ENCODE assay signal across 24 cellular contexts in genomic region chr11:70049045-70049444, GRCh38. TPM values are rescaled to one million over a fixed set of nuclear protein-coding genes. Genes with fewer than 3 reads are reported as not detected.
A peak's percentile ranks its signal among the peaks of the same experiment; 100 is the strongest.
DNase-seq lines count a peak whose midpoint lies in the region; ATAC-seq, FAIRE-seq and TF ChIP-seq lines count a peak whose summit lies in the region.
"Had no signal": no experiment of that assay in that cellular context is flagged by ENCODE, and none has a peak within 500 bp of the region (broad histone marks: within the 10 kb centered on the region; RNA-seq: fewer than 3 reads in every experiment).

No MANE protein-coding gene starts in this region.

- ATAC-seq in PC-3 = no peak
- no peak for ATAC-seq in GM21576 (IDR thresholded peaks at IDR 0.05; ENCODE audit: unreplicated experiment)

- intact Hi-C loops in PC-3 (cut with micrococcal nuclease) = no loop called here
- intact Hi-C loops in left ventricle myocardium inferior (cut with micrococcal nuclease) = no loop called here

- 85% methylated on average over 5 of the region's 5 CpGs; no CpG with 5 or more reads in 1 of the 2 experiments for WGBS in H1 (ENCODE audit: extremely low coverage in 1 of 2, insufficient coverage in 1 of 2, insufficient read length in 1 of 2, insufficient replicate concordance in 2 of 2, low coverage in 1 of 2, low lambda C conversion rate in 2 of 2, missing lambda C conversion rate in 1 of 2), 2 experiments

- H3K4me3 ChIP-seq in PC-3 (ENCODE audit: low read length) = peak overlapping the region; percentile 43
- no peak overlapping the region for H3K4me3 ChIP-seq in H1 (ENCODE audit: extremely low read depth in 1 of 4, insufficient read depth in 2 of 4, low read depth in 3 of 4, low read length in 4 of 4)
- H3K4me3 ChIP-seq in parathyroid adenoma (ENCODE audit: low read depth, low read length) = no peak overlapping the region
- H3K4me3 ChIP-seq in left ventricle myocardium inferior = no peak overlapping the region
- H3K4me3 ChIP-seq: BLaER1 treated with 17β-estradiol and CSF1 and Interleukin-3, amounts not matched to agents 10 nM and 100 nM had no signal

- no peak overlapping the region for H3K18ac ChIP-seq in H1 (ENCODE audit: extremely low read depth, low read length)

- no peak overlapping the region for H2AK5ac ChIP-seq in H1 (ENCODE audit: low read depth, low read length)

- no peak overlapping the region for H3K23ac ChIP-seq in H1 (ENCODE audit: insufficient read length)

- H3F3A ChIP-seq in PC-3 (ENCODE audit: low read length, unreplicated experiment) = peaks cover 10% of the 10 kb centered on the region

- H3K14ac ChIP-seq in H1 (ENCODE audit: insufficient read length) = no peak overlapping the region

- no peak overlapping the region for H4K91ac ChIP-seq in H1 (replicated peaks; ENCODE audit: insufficient read length, low read length)

- H2AFZ ChIP-seq in PC-3 (ENCODE audit: low read length) (peak overlapping the region; percentile 44; the same call in 1 of the 2 replicates), H1 (ENCODE audit: low read length) (no peak overlapping the region; the same call in 1 of the 2 replicates), parathyroid adenoma (peak overlapping the region; percentile 33)

- no peak overlapping the region for H3K4me3 Mint-ChIP-seq in osteocyte (ENCODE audit: unreplicated experiment)
- H3K4me3 Mint-ChIP-seq: CD4-positive, alpha-beta memory T cell had no signal

- peaks cover 74% of the 10 kb centered on the region for H3K27me3 Mint-ChIP-seq in osteocyte (ENCODE audit: unreplicated experiment)

- no peak for FAIRE-seq in H1 (lab: Jason Lieb, UNC)
- FAIRE-seq: G401.6, GM19239, HTR-8/SVneo had no signal

- H3K9ac ChIP-seq in PC-3 (ENCODE audit: low read length) (peak overlapping the region; percentile 32), H1 (replicated peaks in 1 of 4; ENCODE audit: extremely low read depth in 1 of 4, low read depth in 3 of 4, low read length in 3 of 4) (no peak overlapping the region), parathyroid adenoma (no peak overlapping the region)
- H3K9ac ChIP-seq: BLaER1 treated with 17β-estradiol and CSF1 and Interleukin-3, amounts not matched to agents 10 nM and 100 nM had no signal

- H3K23me2 ChIP-seq in H1 (ENCODE audit: low read depth, low read length) = no peaks in the 10 kb centered on the region

- DNase-seq in NCI-H748 (lab: John Stamatoyannopoulos, UW; ENCODE audit: unreplicated experiment) (peak; percentile 9), NCI-H748 treated with DMSO at 0.1 percent for 48 hours (lab: John Stamatoyannopoulos, UW) (no peak), PC-3 (no peak), H1 (ENCODE audit: low read depth in 1 of 2, low spot score in 2 of 2) (no peak), left ventricle myocardium inferior (no peak), osteocyte (ENCODE audit: extremely low spot score, unreplicated experiment) (no peak)
- DNase-seq: ACHN; CD4-positive, alpha-beta memory T cell; DMS153; MV-4-11; NCI-H1105 treated with DMSO at 0.1 percent for 48 hours; NCI-H2029 treated with DMSO at 0.1 percent for 48 hours; NCI-H2171; NCI-H345; OCI-M1; Right ventricle myocardium superior had no signal

- no peak for TF ChIP-seq RAD21 in H1 (IDR thresholded peaks at IDR 0.05 in 1 of 2, conservative IDR thresholded peaks at IDR 0.05 in 1 of 2; ENCODE audit: low read depth in 2 of 2, low read length in 2 of 2)

- POLR2A ChIA-PET in PC-3 (lab: Charles Lee; ENCODE audit: unreplicated experiment) = no interaction called here
- POLR2A ChIA-PET in H1 (lab: Charles Lee; ENCODE audit: partially characterized antibody) = no interaction called here

- H4K20me1 ChIP-seq in PC-3 (ENCODE audit: low read length) (no peaks in the 10 kb centered on the region), H1 (replicated peaks in 1 of 2; ENCODE audit: control insufficient read depth in 1 of 2, insufficient read depth in 2 of 2, low read length in 2 of 2) (no peaks in the 10 kb centered on the region)
- H4K20me1 ChIP-seq: BLaER1 treated with 17β-estradiol and CSF1 and Interleukin-3, amounts not matched to agents 10 nM and 100 nM had no signal

- TF ChIP-seq CTCF in PC-3 (conservative IDR thresholded peaks at IDR 0.05; ENCODE audit: low read depth, low read length) = no peak
- no peak for TF ChIP-seq CTCF in H1 (IDR thresholded peaks at IDR 0.05; ENCODE audit: control extremely low read depth in 1 of 3, insufficient read depth in 1 of 3, low read depth in 1 of 3, low read length in 3 of 3)
- TF ChIP-seq CTCF in parathyroid adenoma (IDR thresholded peaks at IDR 0.05) = no peak
- no peak for TF ChIP-seq CTCF in left ventricle myocardium inferior (IDR thresholded peaks at IDR 0.05; ENCODE audit: borderline replicate concordance)
- no peak for TF ChIP-seq CTCF in osteocyte (IDR thresholded peaks at IDR 0.05)

- H2BK12ac ChIP-seq in H1 (ENCODE audit: low read depth, low read length) = 0 out of 2 replicates have a peak overlapping the region, but pooled peaks have one; percentile 71

- BruUV-seq in PC-3 (replicated peaks; lab: Mats Ljungman, UMichigan) = TSS peak; percentile 87

- no peaks in the 10 kb centered on the region for H3K79me1 ChIP-seq in H1 (ENCODE audit: low read depth, low read length)

- no peak overlapping the region for H2BK15ac ChIP-seq in H1 (ENCODE audit: low read length)

- H2BK20ac ChIP-seq in H1 (ENCODE audit: low read length) = no peak overlapping the region

- TF ChIP-seq EP300 in H1 (IDR thresholded peaks at IDR 0.05; ENCODE audit: borderline replicate concordance in 1 of 2, low read depth in 2 of 2, low read length in 2 of 2) = no peak

- H3K9me2 ChIP-seq in PC-3 (replicated peaks; ENCODE audit: low read length) = no peaks in the 10 kb centered on the region

- H3K9me3 Mint-ChIP-seq in osteocyte (ENCODE audit: unreplicated experiment) = peaks cover 7% of the 10 kb centered on the region

- TF ChIP-seq POLR2A in H1 (IDR thresholded peaks at IDR 0.05; ENCODE audit: control extremely low read depth in 1 of 2, low read depth in 2 of 2, low read length in 2 of 2) = no peak

- H3K4me2 ChIP-seq in PC-3 (ENCODE audit: low read length) = peak overlapping the region; percentile 79
- H3K4me2 ChIP-seq in H1 (ENCODE audit: insufficient read depth in 1 of 2, low read depth in 2 of 2, low read length in 2 of 2) = no peak overlapping the region
- peak overlapping the region; percentile 47 for H3K4me2 ChIP-seq in parathyroid adenoma (ENCODE audit: low read length)
- H3K4me2 ChIP-seq: BLaER1 treated with 17β-estradiol and CSF1 and Interleukin-3, amounts not matched to agents 10 nM and 100 nM had no signal

- H3K36me3 ChIP-seq in PC-3 (ENCODE audit: low read depth, low read length) (no peaks in the 10 kb centered on the region; the same call in 1 of the 2 replicates), H1 (ENCODE audit: control insufficient read depth in 2 of 4, insufficient read depth in 4 of 4, low read length in 3 of 4) (no peaks in the 10 kb centered on the region), parathyroid adenoma (ENCODE audit: control insufficient read depth, insufficient read depth, low read length) (no peaks in the 10 kb centered on the region), left ventricle myocardium inferior (no peaks in the 10 kb centered on the region)
- H3K36me3 ChIP-seq: BLaER1 treated with 17β-estradiol and CSF1 and Interleukin-3, amounts not matched to agents 10 nM and 100 nM had no signal

- no peaks in the 10 kb centered on the region for H3K4me1 Mint-ChIP-seq in osteocyte (ENCODE audit: unreplicated experiment)
- H3K4me1 Mint-ChIP-seq: CD4-positive, alpha-beta memory T cell had no signal

- H2BK5ac ChIP-seq in H1 (ENCODE audit: low read depth, low read length) = no peak overlapping the region

- H3K4me1 ChIP-seq in PC-3 (ENCODE audit: insufficient read depth, low read length) (peaks cover 17% of the 10 kb centered on the region), H1 (replicated peaks in 1 of 4; ENCODE audit: control insufficient read depth in 3 of 4, insufficient read depth in 4 of 4, low read length in 3 of 4) (peaks cover 0 to 3% (median 0%) of the 10 kb centered on the region in 4 experiments; a peak in 1 of 7 replicates), parathyroid adenoma (peaks cover 4% of the 10 kb centered on the region), left ventricle myocardium inferior (no peaks in the 10 kb centered on the region)

- no peaks in the 10 kb centered on the region for H3K36me3 Mint-ChIP-seq in osteocyte (ENCODE audit: unreplicated experiment)
- H3K36me3 Mint-ChIP-seq: CD4-positive, alpha-beta memory T cell had no signal

- CTCF ChIA-PET in PC-3 (lab: Charles Lee) = no interaction called here
- CTCF ChIA-PET in H1 (lab: Charles Lee; ENCODE audit: partially characterized antibody) = interaction anchor here (0.7 to 2.4 kb wide), 28 partner anchors 12 to 150 kb away, joined by 3 to 11 read pairs (median 5); no protein-coding TSS in a partner anchor

- H3K9me3 ChIP-seq in PC-3 (ENCODE audit: low read length) (peaks cover 6% of the 10 kb centered on the region), H1 (ENCODE audit: insufficient read depth in 2 of 2, low read depth in 1 of 2, low read length in 1 of 2) (no peaks in the 10 kb centered on the region; a peak in 1 of 4 replicates), parathyroid adenoma (ENCODE audit: control insufficient read depth, low read length) (peaks cover 1% of the 10 kb centered on the region), left ventricle myocardium inferior (replicated peaks) (peaks cover 18% of the 10 kb centered on the region)

- no peak overlapping the region for H3K27ac Mint-ChIP-seq in osteocyte (ENCODE audit: unreplicated experiment)
- H3K27ac Mint-ChIP-seq: CD4-positive, alpha-beta memory T cell had no signal

- H3K27me3 ChIP-seq in PC-3 (ENCODE audit: low read length) (no peaks in the 10 kb centered on the region), H1 (replicated peaks in 1 of 4; ENCODE audit: control insufficient read depth in 3 of 4, extremely low read depth in 1 of 4, insufficient read depth in 3 of 4, low read length in 3 of 4) (no peaks in the 10 kb centered on the region), parathyroid adenoma (ENCODE audit: control insufficient read depth, insufficient read depth, low read length) (no peaks in the 10 kb centered on the region), left ventricle myocardium inferior (ENCODE audit: low read depth) (peaks cover 56% of the 10 kb centered on the region)
- H3K27me3 ChIP-seq: BLaER1 treated with 17β-estradiol and CSF1 and Interleukin-3, amounts not matched to agents 10 nM and 100 nM had no signal

- no peak overlapping the region for H3K56ac ChIP-seq in H1 (replicated peaks; ENCODE audit: insufficient read length, low read depth, low read length)

- no peak overlapping the region for H2BK120ac ChIP-seq in H1 (replicated peaks; ENCODE audit: low read depth, low read length)

- no peak overlapping the region for H3K4ac ChIP-seq in H1 (replicated peaks; ENCODE audit: insufficient read length, low read depth, low read length)

- H3K27ac ChIP-seq in PC-3 (ENCODE audit: low read length) (peak overlapping the region; percentile 72), H1 (ENCODE audit: low read depth, low read length) (no peak overlapping the region), parathyroid adenoma (no peak overlapping the region), left ventricle myocardium inferior (replicated peaks) (no peak overlapping the region)
- H3K27ac ChIP-seq: 22Rv1; BLaER1 treated with 17β-estradiol and CSF1 and Interleukin-3, amounts not matched to agents 10 nM and 100 nM had no signal

- no peak overlapping the region for H4K8ac ChIP-seq in H1 (ENCODE audit: extremely low read depth, insufficient read depth, low read length)

- no peak overlapping the region for H4K5ac ChIP-seq in H1 (ENCODE audit: insufficient read length, low read depth, low read length)

- H3K79me2 ChIP-seq in PC-3 (ENCODE audit: low read length) = no peaks in the 10 kb centered on the region
- H3K79me2 ChIP-seq in H1 (ENCODE audit: control insufficient read depth in 1 of 2, insufficient read depth in 2 of 2, low read length in 2 of 2) = no peaks in the 10 kb centered on the region
- H3K79me2 ChIP-seq in parathyroid adenoma = no peaks in the 10 kb centered on the region

RNA-seq across cellular contexts. Expression of gene ANO1, which starts 29.1 kb away (rescaled TPM):
- total RNA-seq in PC-3 (2014; rRNA removed) (184 and 244 TPM in 2 replicates), left ventricle myocardium inferior (7.7 TPM), osteocyte (not detected in 2 replicates)
- 4.3 and 5.0 TPM in 2 replicates for total RNA-seq in H1 (2021; fragmentation: NEBNext Ultra II Directional; extraction: Animal tissue kit (Norgen Biotek cat#: 25700))
- 3.6 and 4.7 TPM in 2 replicates for polyA plus RNA-seq in H1 (2011; rRNA removed)
- polyA plus RNA-seq in H1 (2011; cell fraction: cytosol; rRNA removed) = 2.7 TPM
- polyA plus RNA-seq in H1 (2011; cell fraction: nucleus; rRNA removed) = 8.2 TPM
- polyA plus RNA-seq in H1 (2012, experiment 1 of 2) = 3.5 to 8.6 TPM (median 6.9 TPM) in 4 replicates
- polyA plus RNA-seq in H1 (2012, experiment 2 of 2) = 1.3 TPM
- 4.9 TPM for polyA plus RNA-seq in H1 (2013, experiment 1 of 2)
- 4.3 TPM for polyA plus RNA-seq in H1 (2013, experiment 2 of 2)
- 3.2 and 6.5 TPM in 2 replicates for polyA minus RNA-seq in H1 (2011; rRNA and poly(A)+ RNA removed)
- polyA minus RNA-seq in H1 (2011; cell fraction: cytosol; rRNA and poly(A)+ RNA removed) = 3.9 TPM
- 6.7 TPM for polyA minus RNA-seq in H1 (2011; cell fraction: nucleus; rRNA and poly(A)+ RNA removed)
- total RNA-seq: CD4-positive, alpha-beta memory T cell; M059J had no signal
- polyA plus RNA-seq: CD4-positive, alpha-beta memory T cell had no signal

Comparison
In these comparisons a context has a peak if more than half of its experiments do, and no peak if none do; other contexts are left out.
1. H3K4me2 ChIP-seq: peak in PC-3 (single experiment) and parathyroid adenoma (single experiment); none in H1 (0 of 2).
2. RNA of gene ANO1, which starts 29.1 kb away (total RNA-seq): 184 to 244 TPM in PC-3; 7.7 TPM in left ventricle myocardium inferior (single experiment), 4.3 to 5.0 TPM in H1 and not detected in osteocyte; every median in the first group is over 10 times any median in the second.